Comparison of ENCODE assay signal across 1 cellular context in genomic region chr20:31595654-31596411, GRCh38.
A peak's percentile ranks its signal among the peaks of the same experiment; 100 is the strongest.
TF ChIP-seq lines count a peak whose summit lies in the region.

No MANE protein-coding gene starts in this region.

TF ChIP-seq in HepG2, 621 proteins besides CTCF, POLR2A, EP300 and RAD21 (continued from another document and continues in another):
- TF ChIP-seq, protein P1, sequence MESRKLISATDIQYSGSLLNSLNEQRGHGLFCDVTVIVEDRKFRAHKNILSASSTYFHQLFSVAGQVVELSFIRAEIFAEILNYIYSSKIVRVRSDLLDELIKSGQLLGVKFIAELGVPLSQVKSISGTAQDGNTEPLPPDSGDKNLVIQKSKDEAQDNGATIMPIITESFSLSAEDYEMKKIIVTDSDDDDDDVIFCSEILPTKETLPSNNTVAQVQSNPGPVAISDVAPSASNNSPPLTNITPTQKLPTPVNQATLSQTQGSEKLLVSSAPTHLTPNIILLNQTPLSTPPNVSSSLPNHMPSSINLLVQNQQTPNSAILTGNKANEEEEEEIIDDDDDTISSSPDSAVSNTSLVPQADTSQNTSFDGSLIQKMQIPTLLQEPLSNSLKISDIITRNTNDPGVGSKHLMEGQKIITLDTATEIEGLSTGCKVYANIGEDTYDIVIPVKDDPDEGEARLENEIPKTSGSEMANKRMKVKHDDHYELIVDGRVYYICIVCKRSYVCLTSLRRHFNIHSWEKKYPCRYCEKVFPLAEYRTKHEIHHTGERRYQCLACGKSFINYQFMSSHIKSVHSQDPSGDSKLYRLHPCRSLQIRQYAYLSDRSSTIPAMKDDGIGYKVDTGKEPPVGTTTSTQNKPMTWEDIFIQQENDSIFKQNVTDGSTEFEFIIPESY (CRISPR knock-in tag; IDR thresholded peaks at IDR 0.05) = peak; percentile 54; the same call in 1 of the 2 replicates
- TF ChIP-seq PTBP1 (IDR thresholded peaks at IDR 0.05; ENCODE audit: low read depth, low read length, poor library complexity, severe bottlenecking) (peak; percentile 79), TOE1 (CRISPR knock-in tag; IDR thresholded peaks at IDR 0.05) (no peak), SOX6 (IDR thresholded peaks at IDR 0.05) (no peak), SOX6 (CRISPR knock-in tag; IDR thresholded peaks at IDR 0.05) (peak; percentile 42; the same call in 1 of the 2 replicates), SCMH1 (CRISPR knock-in tag; IDR thresholded peaks at IDR 0.05; ENCODE audit: borderline replicate concordance) (no peak), FOXM1 (CRISPR knock-in tag; IDR thresholded peaks at IDR 0.05) (peak; percentile 72; the same call in 1 of the 2 replicates), NCOR1 (IDR thresholded peaks at IDR 0.05; ENCODE audit: borderline replicate concordance, low read length) (peak; percentile 65), ZNF556 (CRISPR knock-in tag; IDR thresholded peaks at IDR 0.05; ENCODE audit: borderline replicate concordance) (peak; percentile 84), CBX5 (CRISPR knock-in tag; IDR thresholded peaks at IDR 0.05; ENCODE audit: borderline replicate concordance) (peak; percentile 94; the same call in 1 of the 2 replicates), GATAD2A (CRISPR knock-in tag; IDR thresholded peaks at IDR 0.05) (peak; percentile 51; the same call in 1 of the 2 replicates), MEIS2 (CRISPR knock-in tag; IDR thresholded peaks at IDR 0.05) (peak; percentile 61; the same call in 1 of the 2 replicates), ZNF749 (CRISPR knock-in tag; IDR thresholded peaks at IDR 0.05; ENCODE audit: borderline replicate concordance) (0 out of 2 replicates have a peak, but pooled peaks have one; percentile 52), RXRB (CRISPR knock-in tag; IDR thresholded peaks at IDR 0.05; ENCODE audit: borderline replicate concordance) (peak; percentile 59; the same call in 1 of the 2 replicates), ARID2 (CRISPR knock-in tag; IDR thresholded peaks at IDR 0.05; ENCODE audit: borderline replicate concordance) (no peak), ZNF703 (CRISPR knock-in tag; IDR thresholded peaks at IDR 0.05; ENCODE audit: borderline replicate concordance) (no peak), DR1 (CRISPR knock-in tag; IDR thresholded peaks at IDR 0.05) (peak; percentile 32; the same call in 1 of the 2 replicates), HIC2 (CRISPR knock-in tag; IDR thresholded peaks at IDR 0.05; ENCODE audit: low read depth) (peak; percentile 97), ZNF33B (CRISPR knock-in tag; IDR thresholded peaks at IDR 0.05) (0 out of 2 replicates have a peak, but pooled peaks have one; percentile 7), TAF15 (IDR thresholded peaks at IDR 0.05; ENCODE audit: low read depth, low read length, poor library complexity, severe bottlenecking) (peak; percentile 39), SRSF1 (optimal IDR thresholded peaks at IDR 0.05; ENCODE audit: low read depth, low read length) (peak; percentile 20), HES4 (CRISPR knock-in tag; IDR thresholded peaks at IDR 0.05; ENCODE audit: borderline replicate concordance) (0 out of 2 replicates have a peak, but pooled peaks have one; percentile 47), ZNF343 (CRISPR knock-in tag; IDR thresholded peaks at IDR 0.05) (peak; percentile 81), PAX8 (CRISPR knock-in tag; IDR thresholded peaks at IDR 0.05; ENCODE audit: borderline replicate concordance) (0 out of 2 replicates have a peak, but pooled peaks have one; percentile 31), HIVEP1 (CRISPR knock-in tag; IDR thresholded peaks at IDR 0.05) (no peak; the same call in 1 of the 2 replicates), ZFP41 (CRISPR knock-in tag; IDR thresholded peaks at IDR 0.05; ENCODE audit: borderline replicate concordance) (no peak; the same call in 1 of the 2 replicates), NCOA2 (CRISPR knock-in tag; IDR thresholded peaks at IDR 0.05) (peak; percentile 51; the same call in 1 of the 2 replicates), ZNF333 (CRISPR knock-in tag; IDR thresholded peaks at IDR 0.05; ENCODE audit: borderline replicate concordance) (0 out of 2 replicates have a peak, but pooled peaks have one; percentile 53), ZNF136 (CRISPR knock-in tag; IDR thresholded peaks at IDR 0.05; ENCODE audit: low read depth) (no peak), KLF6 (CRISPR knock-in tag; IDR thresholded peaks at IDR 0.05) (peak; percentile 56; the same call in 1 of the 2 replicates), HOXA3 (CRISPR knock-in tag; IDR thresholded peaks at IDR 0.05) (peak; percentile 47; the same call in 1 of the 2 replicates)
- TF ChIP-seq, protein P2, sequence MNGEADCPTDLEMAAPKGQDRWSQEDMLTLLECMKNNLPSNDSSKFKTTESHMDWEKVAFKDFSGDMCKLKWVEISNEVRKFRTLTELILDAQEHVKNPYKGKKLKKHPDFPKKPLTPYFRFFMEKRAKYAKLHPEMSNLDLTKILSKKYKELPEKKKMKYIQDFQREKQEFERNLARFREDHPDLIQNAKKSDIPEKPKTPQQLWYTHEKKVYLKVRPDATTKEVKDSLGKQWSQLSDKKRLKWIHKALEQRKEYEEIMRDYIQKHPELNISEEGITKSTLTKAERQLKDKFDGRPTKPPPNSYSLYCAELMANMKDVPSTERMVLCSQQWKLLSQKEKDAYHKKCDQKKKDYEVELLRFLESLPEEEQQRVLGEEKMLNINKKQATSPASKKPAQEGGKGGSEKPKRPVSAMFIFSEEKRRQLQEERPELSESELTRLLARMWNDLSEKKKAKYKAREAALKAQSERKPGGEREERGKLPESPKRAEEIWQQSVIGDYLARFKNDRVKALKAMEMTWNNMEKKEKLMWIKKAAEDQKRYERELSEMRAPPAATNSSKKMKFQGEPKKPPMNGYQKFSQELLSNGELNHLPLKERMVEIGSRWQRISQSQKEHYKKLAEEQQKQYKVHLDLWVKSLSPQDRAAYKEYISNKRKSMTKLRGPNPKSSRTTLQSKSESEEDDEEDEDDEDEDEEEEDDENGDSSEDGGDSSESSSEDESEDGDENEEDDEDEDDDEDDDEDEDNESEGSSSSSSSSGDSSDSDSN (CRISPR knock-in tag; IDR thresholded peaks at IDR 0.05) = peak; percentile 71
- TF ChIP-seq, protein P3, sequence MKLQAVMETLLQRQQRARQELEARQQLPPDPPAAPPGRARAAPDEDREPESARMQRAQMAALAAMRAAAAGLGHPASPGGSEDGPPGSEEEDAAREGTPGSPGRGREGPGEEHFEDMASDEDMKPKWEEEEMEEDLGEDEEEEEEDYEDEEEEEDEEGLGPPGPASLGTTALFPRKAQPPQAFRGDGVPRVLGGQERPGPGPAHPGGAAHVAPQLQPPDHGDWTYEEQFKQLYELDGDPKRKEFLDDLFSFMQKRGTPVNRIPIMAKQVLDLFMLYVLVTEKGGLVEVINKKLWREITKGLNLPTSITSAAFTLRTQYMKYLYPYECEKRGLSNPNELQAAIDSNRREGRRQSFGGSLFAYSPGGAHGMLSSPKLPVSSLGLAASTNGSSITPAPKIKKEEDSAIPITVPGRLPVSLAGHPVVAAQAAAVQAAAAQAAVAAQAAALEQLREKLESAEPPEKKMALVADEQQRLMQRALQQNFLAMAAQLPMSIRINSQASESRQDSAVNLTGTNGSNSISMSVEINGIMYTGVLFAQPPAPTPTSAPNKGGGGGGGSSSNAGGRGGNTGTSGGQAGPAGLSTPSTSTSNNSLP (IDR thresholded peaks at IDR 0.05; ENCODE audit: low read depth, low read length) = peak; percentile 26; the same call in 1 of the 2 replicates
- TF ChIP-seq, protein P4, sequence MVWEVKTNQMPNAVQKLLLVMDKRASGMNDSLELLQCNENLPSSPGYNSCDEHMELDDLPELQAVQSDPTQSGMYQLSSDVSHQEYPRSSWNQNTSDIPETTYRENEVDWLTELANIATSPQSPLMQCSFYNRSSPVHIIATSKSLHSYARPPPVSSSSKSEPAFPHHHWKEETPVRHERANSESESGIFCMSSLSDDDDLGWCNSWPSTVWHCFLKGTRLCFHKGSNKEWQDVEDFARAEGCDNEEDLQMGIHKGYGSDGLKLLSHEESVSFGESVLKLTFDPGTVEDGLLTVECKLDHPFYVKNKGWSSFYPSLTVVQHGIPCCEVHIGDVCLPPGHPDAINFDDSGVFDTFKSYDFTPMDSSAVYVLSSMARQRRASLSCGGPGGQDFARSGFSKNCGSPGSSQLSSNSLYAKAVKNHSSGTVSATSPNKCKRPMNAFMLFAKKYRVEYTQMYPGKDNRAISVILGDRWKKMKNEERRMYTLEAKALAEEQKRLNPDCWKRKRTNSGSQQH (CRISPR knock-in tag; IDR thresholded peaks at IDR 0.05; ENCODE audit: low read depth) = peak; percentile 37; the same call in 1 of the 2 replicates
- TF ChIP-seq, protein P5, sequence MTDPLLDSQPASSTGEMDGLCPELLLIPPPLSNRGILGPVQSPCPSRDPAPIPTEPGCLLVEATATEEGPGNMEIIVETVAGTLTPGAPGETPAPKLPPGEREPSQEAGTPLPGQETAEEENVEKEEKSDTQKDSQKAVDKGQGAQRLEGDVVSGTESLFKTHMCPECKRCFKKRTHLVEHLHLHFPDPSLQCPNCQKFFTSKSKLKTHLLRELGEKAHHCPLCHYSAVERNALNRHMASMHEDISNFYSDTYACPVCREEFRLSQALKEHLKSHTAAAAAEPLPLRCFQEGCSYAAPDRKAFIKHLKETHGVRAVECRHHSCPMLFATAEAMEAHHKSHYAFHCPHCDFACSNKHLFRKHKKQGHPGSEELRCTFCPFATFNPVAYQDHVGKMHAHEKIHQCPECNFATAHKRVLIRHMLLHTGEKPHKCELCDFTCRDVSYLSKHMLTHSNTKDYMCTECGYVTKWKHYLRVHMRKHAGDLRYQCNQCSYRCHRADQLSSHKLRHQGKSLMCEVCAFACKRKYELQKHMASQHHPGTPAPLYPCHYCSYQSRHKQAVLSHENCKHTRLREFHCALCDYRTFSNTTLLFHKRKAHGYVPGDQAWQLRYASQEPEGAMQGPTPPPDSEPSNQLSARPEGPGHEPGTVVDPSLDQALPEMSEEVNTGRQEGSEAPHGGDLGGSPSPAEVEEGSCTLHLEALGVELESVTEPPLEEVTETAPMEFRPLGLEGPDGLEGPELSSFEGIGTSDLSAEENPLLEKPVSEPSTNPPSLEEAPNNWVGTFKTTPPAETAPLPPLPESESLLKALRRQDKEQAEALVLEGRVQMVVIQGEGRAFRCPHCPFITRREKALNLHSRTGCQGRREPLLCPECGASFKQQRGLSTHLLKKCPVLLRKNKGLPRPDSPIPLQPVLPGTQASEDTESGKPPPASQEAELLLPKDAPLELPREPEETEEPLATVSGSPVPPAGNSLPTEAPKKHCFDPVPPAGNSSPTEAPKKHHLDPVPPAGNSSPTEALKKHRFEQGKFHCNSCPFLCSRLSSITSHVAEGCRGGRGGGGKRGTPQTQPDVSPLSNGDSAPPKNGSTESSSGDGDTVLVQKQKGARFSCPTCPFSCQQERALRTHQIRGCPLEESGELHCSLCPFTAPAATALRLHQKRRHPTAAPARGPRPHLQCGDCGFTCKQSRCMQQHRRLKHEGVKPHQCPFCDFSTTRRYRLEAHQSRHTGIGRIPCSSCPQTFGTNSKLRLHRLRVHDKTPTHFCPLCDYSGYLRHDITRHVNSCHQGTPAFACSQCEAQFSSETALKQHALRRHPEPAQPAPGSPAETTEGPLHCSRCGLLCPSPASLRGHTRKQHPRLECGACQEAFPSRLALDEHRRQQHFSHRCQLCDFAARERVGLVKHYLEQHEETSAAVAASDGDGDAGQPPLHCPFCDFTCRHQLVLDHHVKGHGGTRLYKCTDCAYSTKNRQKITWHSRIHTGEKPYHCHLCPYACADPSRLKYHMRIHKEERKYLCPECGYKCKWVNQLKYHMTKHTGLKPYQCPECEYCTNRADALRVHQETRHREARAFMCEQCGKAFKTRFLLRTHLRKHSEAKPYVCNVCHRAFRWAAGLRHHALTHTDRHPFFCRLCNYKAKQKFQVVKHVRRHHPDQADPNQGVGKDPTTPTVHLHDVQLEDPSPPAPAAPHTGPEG (CRISPR knock-in tag; IDR thresholded peaks at IDR 0.05) = peak; percentile 48; the same call in 1 of the 2 replicates
- TF ChIP-seq, protein P6, sequence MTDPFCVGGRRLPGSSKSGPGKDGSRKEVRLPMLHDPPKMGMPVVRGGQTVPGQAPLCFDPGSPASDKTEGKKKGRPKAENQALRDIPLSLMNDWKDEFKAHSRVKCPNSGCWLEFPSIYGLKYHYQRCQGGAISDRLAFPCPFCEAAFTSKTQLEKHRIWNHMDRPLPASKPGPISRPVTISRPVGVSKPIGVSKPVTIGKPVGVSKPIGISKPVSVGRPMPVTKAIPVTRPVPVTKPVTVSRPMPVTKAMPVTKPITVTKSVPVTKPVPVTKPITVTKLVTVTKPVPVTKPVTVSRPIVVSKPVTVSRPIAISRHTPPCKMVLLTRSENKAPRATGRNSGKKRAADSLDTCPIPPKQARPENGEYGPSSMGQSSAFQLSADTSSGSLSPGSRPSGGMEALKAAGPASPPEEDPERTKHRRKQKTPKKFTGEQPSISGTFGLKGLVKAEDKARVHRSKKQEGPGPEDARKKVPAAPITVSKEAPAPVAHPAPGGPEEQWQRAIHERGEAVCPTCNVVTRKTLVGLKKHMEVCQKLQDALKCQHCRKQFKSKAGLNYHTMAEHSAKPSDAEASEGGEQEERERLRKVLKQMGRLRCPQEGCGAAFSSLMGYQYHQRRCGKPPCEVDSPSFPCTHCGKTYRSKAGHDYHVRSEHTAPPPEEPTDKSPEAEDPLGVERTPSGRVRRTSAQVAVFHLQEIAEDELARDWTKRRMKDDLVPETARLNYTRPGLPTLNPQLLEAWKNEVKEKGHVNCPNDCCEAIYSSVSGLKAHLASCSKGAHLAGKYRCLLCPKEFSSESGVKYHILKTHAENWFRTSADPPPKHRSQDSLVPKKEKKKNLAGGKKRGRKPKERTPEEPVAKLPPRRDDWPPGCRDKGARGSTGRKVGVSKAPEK (CRISPR knock-in tag; IDR thresholded peaks at IDR 0.05; ENCODE audit: borderline replicate concordance) = no peak; the same call in 1 of the 2 replicates
